22 cellular contexts compared by ENCODE assay signal in the genomic region with DNA sequence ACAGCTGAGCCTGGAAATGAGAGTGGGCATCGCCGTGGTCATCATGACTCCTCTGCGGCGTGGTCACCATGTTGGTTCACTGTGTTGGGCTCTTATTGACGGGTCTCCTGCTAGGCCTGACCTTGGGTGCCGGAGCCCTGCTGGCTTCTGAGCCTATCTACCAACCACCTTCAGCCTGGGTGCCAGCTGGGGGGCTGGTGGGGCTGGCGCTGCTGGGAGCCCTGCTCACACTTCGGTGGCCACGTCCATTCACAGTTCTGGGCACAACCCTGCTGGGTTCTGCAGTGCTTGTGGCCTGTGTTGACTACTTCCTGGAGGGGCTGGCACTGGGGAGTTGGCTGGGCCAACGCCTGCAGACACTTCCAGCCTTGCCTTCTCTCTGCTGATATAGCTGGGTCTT. TPM values are rescaled to one million over a fixed set of nuclear protein-coding genes. Genes with fewer than 3 reads are reported as not detected.
"Had no signal": no experiment of that assay in that cellular context is flagged by ENCODE, and none has a peak within 500 bp of the region (broad histone marks: within the 10 kb centered on the region; RNA-seq: fewer than 3 reads in every experiment).

No MANE protein-coding gene starts in this region.

- H3K4me1 ChIP-seq: psoas muscle had no signal

- DNase-seq: activated CD4-positive, alpha-beta T cell treated with anti-CD3 and anti-CD28 coated beads for 1 hour; activated CD4-positive, alpha-beta T cell treated with anti-CD3 and anti-CD28 coated beads, Interleukin-2, amount 50 U/mL, for 4 hours; activated CD8-positive, alpha-beta memory T cell treated with anti-CD3 and anti-CD28 coated beads for 24 hours; activated CD8-positive, alpha-beta memory T cell treated with anti-CD3 and anti-CD28 coated beads, Interleukin-2, amount 50 U/mL, for 4 hours; activated naive CD4-positive, alpha-beta T cell treated with anti-CD3 and anti-CD28 coated beads, Interleukin-2, amount 10 ng/mL, durations not matched to agents 7 days and 5 days; activated T-cell treated with anti-CD3 and anti-CD28 coated beads, Interleukin-2, amount 50 U/mL, for 48 hours; anterior cingulate cortex; brain microvascular endothelial cell; central memory CD4-positive, alpha-beta T cell; effector memory CD4-positive, alpha-beta T cell; hippocampal formation; left ventricle myocardium inferior; naive thymus-derived CD4-positive, alpha-beta T cell; pancreas; psoas muscle; stimulated activated CD4-positive, alpha-beta T cell treated with anti-CD3 and anti-CD28 coated beads, Interleukin-4, amount 100 ng/mL, for 24 hours; stimulated activated naive CD8-positive, alpha-beta T cell treated with anti-CD3 and anti-CD28 coated beads, Interleukin-15, Interleukin-2, amounts not matched to agents 100 U/mL and 50 U/mL, for 24 hours; WERI-Rb-1 had no signal

- H3K27me3 ChIP-seq: brain microvascular endothelial cell, neutrophil, pancreas, right atrium auricular region had no signal

- H3K27me3 Mint-ChIP-seq: naive thymus-derived CD4-positive, alpha-beta T cell had no signal

- H3K36me3 ChIP-seq: brain microvascular endothelial cell, left ventricle myocardium inferior, neutrophil, pancreas had no signal

- H3K4me3 Mint-ChIP-seq: T-helper 2 cell treated with Interferon-gamma antibody and Interleukin-4, amounts not matched to agents 5 μg/mL and 100 μg/mL, for 36 hours had no signal

- H3K4me3 ChIP-seq: left ventricle myocardium inferior, pancreas, psoas muscle had no signal

- H3K9me3 ChIP-seq: left ventricle myocardium inferior, neutrophil, pancreas, psoas muscle, right atrium auricular region had no signal

- H3K9me3 Mint-ChIP-seq: activated naive CD4-positive, alpha-beta T cell treated with anti-CD3 and anti-CD28 coated beads, Interleukin-2, amount 10 ng/mL, durations not matched to agents 7 days and 5 days; naive thymus-derived CD4-positive, alpha-beta T cell; T-helper 2 cell treated with Interferon-gamma antibody and Interleukin-4, amounts not matched to agents 5 μg/mL and 100 μg/mL, for 36 hours had no signal

- H3K27ac ChIP-seq: brain microvascular endothelial cell, left ventricle myocardium inferior, neutrophil, pancreas, psoas muscle, WERI-Rb-1 had no signal

- H3K27ac Mint-ChIP-seq: activated naive CD4-positive, alpha-beta T cell treated with anti-CD3 and anti-CD28 coated beads, Interleukin-2, amount 10 ng/mL, durations not matched to agents 7 days and 5 days; T-helper 2 cell treated with Interferon-gamma antibody and Interleukin-4, amounts not matched to agents 5 μg/mL and 100 μg/mL, for 36 hours had no signal

- ATAC-seq: naive thymus-derived CD4-positive, alpha-beta T cell; pancreas; psoas muscle; stimulated activated naive CD8-positive, alpha-beta T cell treated with anti-CD3 and anti-CD28 coated beads, Interleukin-15, Interleukin-2, amounts not matched to agents 100 U/mL and 50 U/mL, for 24 hours had no signal

RNA-seq across cellular contexts. Expression of a gene that starts 9.7 kb away (rescaled TPM):
- total RNA-seq: frontal cortex had no signal
